8 cellular contexts compared by ENCODE assay signal in the genomic region with DNA sequence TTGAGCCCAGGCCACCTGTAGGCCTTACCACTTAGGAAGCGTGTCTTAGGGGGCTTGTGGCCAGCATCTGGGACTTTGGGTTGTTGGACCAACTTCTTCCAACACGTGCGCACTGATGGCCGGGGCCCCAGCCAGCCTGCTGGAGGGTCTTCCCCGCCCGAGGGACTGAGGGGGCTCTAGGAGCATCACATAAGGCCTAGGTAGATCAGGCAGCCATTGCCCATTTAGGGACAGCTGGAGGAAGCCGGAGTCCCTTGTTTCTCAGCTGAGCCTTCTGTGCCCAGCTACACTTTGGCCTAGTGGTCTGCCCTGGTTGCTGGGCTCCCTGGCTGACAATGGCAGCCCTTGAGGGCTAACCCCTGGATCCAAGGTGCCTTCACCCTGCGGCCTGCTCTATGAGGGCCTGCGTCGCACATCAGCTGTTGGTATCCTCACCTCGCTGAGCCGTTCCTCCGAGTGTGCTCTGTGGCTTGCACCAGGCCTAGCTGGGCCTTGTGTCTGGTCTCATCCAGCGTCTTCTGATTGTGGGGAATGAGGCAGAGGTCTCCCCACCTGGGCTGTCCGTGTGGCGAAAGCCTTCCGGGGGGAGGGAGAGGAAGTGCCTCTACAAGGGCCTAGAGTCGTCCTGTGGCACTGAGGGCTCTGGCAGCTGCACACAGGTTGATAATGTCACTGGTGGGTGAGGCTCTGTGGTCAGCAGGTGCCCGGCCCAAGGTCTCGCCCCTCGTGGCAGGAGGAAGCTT. TPM values are rescaled to one million over a fixed set of nuclear protein-coding genes. Genes with fewer than 3 reads are reported as not detected.
DNase-seq lines count a peak whose midpoint lies in the region; ATAC-seq and TF ChIP-seq lines count a peak whose summit lies in the region.

No MANE protein-coding gene starts in this region.

- no peak overlapping the region for H2AFZ ChIP-seq in mammary epithelial cell (ENCODE audit: low read depth, low read length)

- peaks cover 54% of the 10 kb centered on the region for H3K79me2 ChIP-seq in mammary epithelial cell (ENCODE audit: insufficient read depth, low read length)

- no peaks in the 10 kb centered on the region for H3K27me3 ChIP-seq in mammary epithelial cell (ENCODE audit: insufficient read depth, low read length)
- no peaks in the 10 kb centered on the region for H3K27me3 ChIP-seq in muscle layer of colon (ENCODE audit: control insufficient read depth in 1 of 2, insufficient read depth in 2 of 2, low read length in 2 of 2)

- no peak for TF ChIP-seq CTCF in mammary epithelial cell (conservative IDR thresholded peaks at IDR 0.05 in 1 of 2, IDR thresholded peaks at IDR 0.05 in 1 of 2; ENCODE audit: extremely low read depth in 1 of 2, insufficient read depth in 1 of 2, low read depth in 1 of 2, low read length in 2 of 2)

- no peaks in the 10 kb centered on the region for H3K9me3 Mint-ChIP-seq in stimulated activated naive CD8-positive, alpha-beta T cell treated with anti-CD3 and anti-CD28 coated beads, Interleukin-15, Interleukin-2, amounts not matched to agents 100 ng/mL and 50 ng/mL, for 24 hours

- H3K9me3 ChIP-seq in mammary epithelial cell (replicated peaks; ENCODE audit: insufficient read depth, low read length) = no peaks in the 10 kb centered on the region
- H3K9me3 ChIP-seq in muscle layer of colon (ENCODE audit: low read length) = no peaks in the 10 kb centered on the region

- H3K27me3 Mint-ChIP-seq in stimulated activated naive CD8-positive, alpha-beta T cell treated with anti-CD3 and anti-CD28 coated beads, Interleukin-15, Interleukin-2, amounts not matched to agents 100 ng/mL and 50 ng/mL, for 24 hours = no peaks in the 10 kb centered on the region

- no peak for ATAC-seq in stimulated activated naive CD8-positive, alpha-beta T cell treated with anti-CD3 and anti-CD28 coated beads, Interleukin-15, Interleukin-2, amounts not matched to agents 100 U/mL and 50 U/mL, for 24 hours
- ATAC-seq in GM21825 (IDR thresholded peaks at IDR 0.05; ENCODE audit: unreplicated experiment) = no peak
- no peak for ATAC-seq in HG02763 (IDR thresholded peaks at IDR 0.05; ENCODE audit: unreplicated experiment)

- peak overlapping the region; percentile 73 for H3K27ac Mint-ChIP-seq in stimulated activated naive CD8-positive, alpha-beta T cell treated with anti-CD3 and anti-CD28 coated beads, Interleukin-15, Interleukin-2, amounts not matched to agents 100 ng/mL and 50 ng/mL, for 24 hours

- 68% methylated on average over 14 of the region's 21 CpGs for WGBS in mammary epithelial cell (ENCODE audit: low coverage, missing lambda C conversion rate)

- H3K9ac ChIP-seq in mammary epithelial cell (ENCODE audit: insufficient read depth, low read length) (no peak overlapping the region), muscle layer of colon (ENCODE audit: low read length) (peak overlapping the region; percentile 11)

- H3K36me3 Mint-ChIP-seq in stimulated activated naive CD8-positive, alpha-beta T cell treated with anti-CD3 and anti-CD28 coated beads, Interleukin-15, Interleukin-2, amounts not matched to agents 100 ng/mL and 50 ng/mL, for 24 hours (ENCODE audit: low read depth) = peaks cover 11% of the 10 kb centered on the region

- no peak overlapping the region for H3K27ac ChIP-seq in mammary epithelial cell (ENCODE audit: insufficient read depth, low read depth, low read length)
- H3K27ac ChIP-seq in muscle layer of colon (ENCODE audit: low read depth, low read length) = peak overlapping the region; percentile 87

- peak overlapping the region; percentile 76 for H3K4me2 ChIP-seq in mammary epithelial cell (ENCODE audit: insufficient read depth, low read depth, low read length)

- no peaks in the 10 kb centered on the region for H3K36me3 ChIP-seq in mammary epithelial cell (ENCODE audit: insufficient read depth, low read length)
- peaks cover 5% of the 10 kb centered on the region for H3K36me3 ChIP-seq in muscle layer of colon (ENCODE audit: insufficient read depth, low read length)

- H3K4me3 ChIP-seq in mammary epithelial cell (replicated peaks in 1 of 3; ENCODE audit: insufficient read depth in 1 of 3, low read depth in 2 of 3, low read length in 3 of 3) (peak overlapping the region in 1 of 3 experiments; percentile 12), muscle layer of colon (ENCODE audit: low read depth in 1 of 2, low read length in 2 of 2) (peak overlapping the region in 1 of 2 donors; percentile 63)

- peaks cover 34% of the 10 kb centered on the region for H3K4me1 ChIP-seq in mammary epithelial cell (ENCODE audit: insufficient read depth, low read length)
- peaks cover 52% of the 10 kb centered on the region for H3K4me1 ChIP-seq in muscle layer of colon (ENCODE audit: insufficient read depth, low read length)

- no peak for DNase-seq in stimulated activated naive CD8-positive, alpha-beta T cell treated with anti-CD3 and anti-CD28 coated beads, Interleukin-15, Interleukin-2, amounts not matched to agents 100 U/mL and 50 U/mL, for 24 hours
- DNase-seq in mammary epithelial cell = no peak
- no peak for DNase-seq in SK-N-DZ (ENCODE audit: low spot score)
- DNase-seq in HuH-7 (ENCODE audit: low spot score) = no peak

- CTCF ChIA-PET in mammary epithelial cell (lab: Charles Lee; ENCODE audit: low non-redundant PET) = no interaction called here

- intact Hi-C loops in mammary epithelial cell (cut with micrococcal nuclease) = no loop called here

- in situ Hi-C loops in mammary epithelial cell (cut with MboI; ENCODE audit: low sequenced_read_pairs in 2 of 2) = no loop called here

- dilution Hi-C loops in mammary epithelial cell (cut with HindIII; ENCODE audit: low sequenced_read_pairs) = loop anchor here (5.0 kb wide), 1 partner anchor 96 kb away; no protein-coding TSS in a partner anchor

- no peaks in the 10 kb centered on the region for H4K20me1 ChIP-seq in mammary epithelial cell (ENCODE audit: insufficient read depth, low read length)

- BruUV-seq in mammary epithelial cell (replicated peaks; lab: Mats Ljungman, UMichigan) = no TSS peak

- H3K4me1 Mint-ChIP-seq in stimulated activated naive CD8-positive, alpha-beta T cell treated with anti-CD3 and anti-CD28 coated beads, Interleukin-15, Interleukin-2, amounts not matched to agents 100 ng/mL and 50 ng/mL, for 24 hours (ENCODE audit: low read depth) = peaks cover 39% of the 10 kb centered on the region

- peak overlapping the region; percentile 90 for H3K4me3 Mint-ChIP-seq in stimulated activated naive CD8-positive, alpha-beta T cell treated with anti-CD3 and anti-CD28 coated beads, Interleukin-15, Interleukin-2, amounts not matched to agents 100 ng/mL and 50 ng/mL, for 24 hours

RNA-seq across cellular contexts. Expression of gene RAB11B, which starts 1.3 kb away (rescaled TPM):
- 10 to 100 TPM; 24.0 to 88.3 TPM for total RNA-seq in mammary epithelial cell
- 47.7 TPM for polyA plus RNA-seq in mammary epithelial cell
- 14.4 TPM for polyA minus RNA-seq in mammary epithelial cell
- 28.0 and 30.6 TPM in 2 replicates for polyA plus RNA-seq in SK-N-DZ (2014; cell fraction: cytosol; rRNA removed)
- 44.8 and 76.4 TPM in 2 replicates for polyA plus RNA-seq in SK-N-DZ (2014; cell fraction: nucleus; rRNA removed)

RNA-seq across cellular contexts. Expression of gene MARCHF2, which starts 21.7 kb away (rescaled TPM):
- total RNA-seq in mammary epithelial cell = 10 to 100 TPM; 21.9 to 48.3 TPM
- 22.4 TPM for polyA plus RNA-seq in mammary epithelial cell
- polyA minus RNA-seq in mammary epithelial cell = 33.3 TPM
- 25.4 and 35.9 TPM in 2 replicates for polyA plus RNA-seq in SK-N-DZ (2014; cell fraction: cytosol; rRNA removed)
- polyA plus RNA-seq in SK-N-DZ (2014; cell fraction: nucleus; rRNA removed) = 4.4 and 24.5 TPM in 2 replicates

RNA-seq across cellular contexts. Expression of gene ANGPTL4, which starts 27.5 kb away (rescaled TPM):
- 100 to 1,000 TPM in 1 of 2 donors, 10 to 100 TPM in 1; 75.8 to 294 TPM for total RNA-seq in mammary epithelial cell
- polyA plus RNA-seq in mammary epithelial cell = 551 TPM
- 208 TPM for polyA minus RNA-seq in mammary epithelial cell
- polyA plus RNA-seq in SK-N-DZ (2014; cell fraction: cytosol; rRNA removed) = 5.6 and 6.3 TPM in 2 replicates
- polyA plus RNA-seq in SK-N-DZ (2014; cell fraction: nucleus; rRNA removed) = 11.7 and 12.2 TPM in 2 replicates

RNA-seq across cellular contexts. Expression of gene KANK3, which starts 48.4 kb away (rescaled TPM):
- total RNA-seq in mammary epithelial cell = 1 to 10 TPM in 1 of 2 donors, under 1 TPM in 1; 0.33 to 5.3 TPM
- polyA plus RNA-seq in mammary epithelial cell = 1.9 TPM
- polyA minus RNA-seq in mammary epithelial cell = 3.5 TPM
- polyA plus RNA-seq in SK-N-DZ (2014; cell fraction: cytosol; rRNA removed) = 0.16 and 2.0 TPM in 2 replicates
- 0.11 and 1.0 TPM in 2 replicates for polyA plus RNA-seq in SK-N-DZ (2014; cell fraction: nucleus; rRNA removed)

RNA-seq across cellular contexts. Expression of gene HNRNPM, which starts 53.3 kb away (rescaled TPM):
- total RNA-seq in mammary epithelial cell = 100 to 1,000 TPM in 1 of 2 donors, 10 to 100 TPM in 1; 29.2 to 164 TPM
- 116 TPM for polyA plus RNA-seq in mammary epithelial cell
- 100.0 TPM for polyA minus RNA-seq in mammary epithelial cell
- 53.0 and 93.0 TPM in 2 replicates for polyA plus RNA-seq in SK-N-DZ (2014; cell fraction: cytosol; rRNA removed)
- polyA plus RNA-seq in SK-N-DZ (2014; cell fraction: nucleus; rRNA removed) = 80.9 and 107 TPM in 2 replicates
